ENCODE assay signal across 1 cellular context in genomic region chr12:50764116-50764860, GRCh38.
A peak's percentile ranks its signal among the peaks of the same experiment; 100 is the strongest.
TF ChIP-seq lines count a peak whose summit lies in the region.

No MANE protein-coding gene starts in this region.

TF ChIP-seq in HepG2, 621 proteins besides CTCF, POLR2A, EP300 and RAD21 (continued from another document and continues in another):
- no peak for TF ChIP-seq ZHX1 (CRISPR knock-in tag; IDR thresholded peaks at IDR 0.05; ENCODE audit: low read depth)
- TF ChIP-seq SRSF4 (IDR thresholded peaks at IDR 0.05; ENCODE audit: low read depth, low read length, poor library complexity, severe bottlenecking): no peak
- peak; percentile 55; the same call in 1 of the 2 replicates for TF ChIP-seq ZNF501 (CRISPR knock-in tag; IDR thresholded peaks at IDR 0.05)
- TF ChIP-seq SNAPC2 (CRISPR knock-in tag; IDR thresholded peaks at IDR 0.05): no peak
- no peak for TF ChIP-seq MYNN (CRISPR knock-in tag; IDR thresholded peaks at IDR 0.05; ENCODE audit: low read depth)
- TF ChIP-seq NR2C2 (CRISPR knock-in tag; IDR thresholded peaks at IDR 0.05; ENCODE audit: borderline replicate concordance): 0 out of 2 replicates have a peak, but pooled peaks have one; percentile 10
- TF ChIP-seq, protein P1, sequence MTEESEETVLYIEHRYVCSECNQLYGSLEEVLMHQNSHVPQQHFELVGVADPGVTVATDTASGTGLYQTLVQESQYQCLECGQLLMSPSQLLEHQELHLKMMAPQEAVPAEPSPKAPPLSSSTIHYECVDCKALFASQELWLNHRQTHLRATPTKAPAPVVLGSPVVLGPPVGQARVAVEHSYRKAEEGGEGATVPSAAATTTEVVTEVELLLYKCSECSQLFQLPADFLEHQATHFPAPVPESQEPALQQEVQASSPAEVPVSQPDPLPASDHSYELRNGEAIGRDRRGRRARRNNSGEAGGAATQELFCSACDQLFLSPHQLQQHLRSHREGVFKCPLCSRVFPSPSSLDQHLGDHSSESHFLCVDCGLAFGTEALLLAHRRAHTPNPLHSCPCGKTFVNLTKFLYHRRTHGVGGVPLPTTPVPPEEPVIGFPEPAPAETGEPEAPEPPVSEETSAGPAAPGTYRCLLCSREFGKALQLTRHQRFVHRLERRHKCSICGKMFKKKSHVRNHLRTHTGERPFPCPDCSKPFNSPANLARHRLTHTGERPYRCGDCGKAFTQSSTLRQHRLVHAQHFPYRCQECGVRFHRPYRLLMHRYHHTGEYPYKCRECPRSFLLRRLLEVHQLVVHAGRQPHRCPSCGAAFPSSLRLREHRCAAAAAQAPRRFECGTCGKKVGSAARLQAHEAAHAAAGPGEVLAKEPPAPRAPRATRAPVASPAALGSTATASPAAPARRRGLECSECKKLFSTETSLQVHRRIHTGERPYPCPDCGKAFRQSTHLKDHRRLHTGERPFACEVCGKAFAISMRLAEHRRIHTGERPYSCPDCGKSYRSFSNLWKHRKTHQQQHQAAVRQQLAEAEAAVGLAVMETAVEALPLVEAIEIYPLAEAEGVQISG (CRISPR knock-in tag; IDR thresholded peaks at IDR 0.05): no peak; the same call in 1 of the 2 replicates
- no peak for TF ChIP-seq ISX (CRISPR knock-in tag; conservative IDR thresholded peaks at IDR 0.05)
- no peak for TF ChIP-seq ZNF7 (CRISPR knock-in tag; IDR thresholded peaks at IDR 0.05)
- no peak for TF ChIP-seq NR3C1 (CRISPR knock-in tag; IDR thresholded peaks at IDR 0.05)
- no peak for TF ChIP-seq WIZ (CRISPR knock-in tag; IDR thresholded peaks at IDR 0.05)
- TF ChIP-seq ZNF468 (CRISPR knock-in tag; IDR thresholded peaks at IDR 0.05): no peak
- no peak for TF ChIP-seq MEIS1 (CRISPR knock-in tag; IDR thresholded peaks at IDR 0.05; ENCODE audit: borderline replicate concordance)
- TF ChIP-seq XRCC5 (optimal IDR thresholded peaks at IDR 0.05; ENCODE audit: low read length): no peak
- no peak; the same call in 1 of the 2 replicates for TF ChIP-seq TFDP1 (CRISPR knock-in tag; IDR thresholded peaks at IDR 0.05; ENCODE audit: borderline replicate concordance)
- no peak for TF ChIP-seq ZNF296 (CRISPR knock-in tag; conservative IDR thresholded peaks at IDR 0.05)
- no peak for TF ChIP-seq ELF3 (CRISPR knock-in tag; IDR thresholded peaks at IDR 0.05)
- no peak for TF ChIP-seq ZUFSP (CRISPR knock-in tag; IDR thresholded peaks at IDR 0.05; ENCODE audit: borderline replicate concordance)
- no peak for TF ChIP-seq ATAD3A (CRISPR knock-in tag; IDR thresholded peaks at IDR 0.05)
- peak; percentile 70 for TF ChIP-seq PHF8 (CRISPR knock-in tag; IDR thresholded peaks at IDR 0.05)
- TF ChIP-seq SOX13 (IDR thresholded peaks at IDR 0.05): no peak
- no peak for TF ChIP-seq SOX13 (CRISPR knock-in tag; conservative IDR thresholded peaks at IDR 0.05 in 1 of 2, IDR thresholded peaks at IDR 0.05 in 1 of 2)
- TF ChIP-seq TMF1 (CRISPR knock-in tag; IDR thresholded peaks at IDR 0.05; ENCODE audit: low read depth): no peak
- TF ChIP-seq ATF5 (CRISPR knock-in tag; IDR thresholded peaks at IDR 0.05; ENCODE audit: low read depth): 0 out of 2 replicates have a peak, but pooled peaks have one; percentile 73
- TF ChIP-seq ZFP36L1 (CRISPR knock-in tag; IDR thresholded peaks at IDR 0.05): 0 out of 2 replicates have a peak, but pooled peaks have one; percentile 12
- TF ChIP-seq U2AF1 (optimal IDR thresholded peaks at IDR 0.05; ENCODE audit: low read depth, low read length): no peak
- no peak for TF ChIP-seq CEBPB (IDR thresholded peaks at IDR 0.05; ENCODE audit: borderline replicate concordance, low read depth, low read length)
- TF ChIP-seq, protein P2, sequence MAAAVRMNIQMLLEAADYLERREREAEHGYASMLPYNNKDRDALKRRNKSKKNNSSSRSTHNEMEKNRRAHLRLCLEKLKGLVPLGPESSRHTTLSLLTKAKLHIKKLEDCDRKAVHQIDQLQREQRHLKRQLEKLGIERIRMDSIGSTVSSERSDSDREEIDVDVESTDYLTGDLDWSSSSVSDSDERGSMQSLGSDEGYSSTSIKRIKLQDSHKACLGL (CRISPR knock-in tag; IDR thresholded peaks at IDR 0.05): no peak
- TF ChIP-seq, protein P3, sequence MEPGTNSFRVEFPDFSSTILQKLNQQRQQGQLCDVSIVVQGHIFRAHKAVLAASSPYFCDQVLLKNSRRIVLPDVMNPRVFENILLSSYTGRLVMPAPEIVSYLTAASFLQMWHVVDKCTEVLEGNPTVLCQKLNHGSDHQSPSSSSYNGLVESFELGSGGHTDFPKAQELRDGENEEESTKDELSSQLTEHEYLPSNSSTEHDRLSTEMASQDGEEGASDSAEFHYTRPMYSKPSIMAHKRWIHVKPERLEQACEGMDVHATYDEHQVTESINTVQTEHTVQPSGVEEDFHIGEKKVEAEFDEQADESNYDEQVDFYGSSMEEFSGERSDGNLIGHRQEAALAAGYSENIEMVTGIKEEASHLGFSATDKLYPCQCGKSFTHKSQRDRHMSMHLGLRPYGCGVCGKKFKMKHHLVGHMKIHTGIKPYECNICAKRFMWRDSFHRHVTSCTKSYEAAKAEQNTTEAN (CRISPR knock-in tag; conservative IDR thresholded peaks at IDR 0.05): no peak
- no peak for TF ChIP-seq ZNF615 (CRISPR knock-in tag; IDR thresholded peaks at IDR 0.05; ENCODE audit: borderline replicate concordance)
- TF ChIP-seq ZNF674 (CRISPR knock-in tag; IDR thresholded peaks at IDR 0.05; ENCODE audit: low read depth): no peak
- no peak for TF ChIP-seq CBX2 (IDR thresholded peaks at IDR 0.05; ENCODE audit: low read depth, low read length)
- TF ChIP-seq CBX2 (CRISPR knock-in tag; IDR thresholded peaks at IDR 0.05; ENCODE audit: low read depth): no peak
- TF ChIP-seq ZNF703 (CRISPR knock-in tag; IDR thresholded peaks at IDR 0.05; ENCODE audit: borderline replicate concordance): no peak; the same call in 1 of the 2 replicates
- peak; percentile 54; the same call in 1 of the 2 replicates for TF ChIP-seq KDM5A (IDR thresholded peaks at IDR 0.05; ENCODE audit: borderline replicate concordance, low read length)
- no peak for TF ChIP-seq YEATS2 (CRISPR knock-in tag; IDR thresholded peaks at IDR 0.05; ENCODE audit: borderline replicate concordance)
- peak; percentile 66; the same call in 1 of the 2 replicates for TF ChIP-seq ZNF766 (CRISPR knock-in tag; IDR thresholded peaks at IDR 0.05; ENCODE audit: borderline replicate concordance)
- TF ChIP-seq, protein P4, sequence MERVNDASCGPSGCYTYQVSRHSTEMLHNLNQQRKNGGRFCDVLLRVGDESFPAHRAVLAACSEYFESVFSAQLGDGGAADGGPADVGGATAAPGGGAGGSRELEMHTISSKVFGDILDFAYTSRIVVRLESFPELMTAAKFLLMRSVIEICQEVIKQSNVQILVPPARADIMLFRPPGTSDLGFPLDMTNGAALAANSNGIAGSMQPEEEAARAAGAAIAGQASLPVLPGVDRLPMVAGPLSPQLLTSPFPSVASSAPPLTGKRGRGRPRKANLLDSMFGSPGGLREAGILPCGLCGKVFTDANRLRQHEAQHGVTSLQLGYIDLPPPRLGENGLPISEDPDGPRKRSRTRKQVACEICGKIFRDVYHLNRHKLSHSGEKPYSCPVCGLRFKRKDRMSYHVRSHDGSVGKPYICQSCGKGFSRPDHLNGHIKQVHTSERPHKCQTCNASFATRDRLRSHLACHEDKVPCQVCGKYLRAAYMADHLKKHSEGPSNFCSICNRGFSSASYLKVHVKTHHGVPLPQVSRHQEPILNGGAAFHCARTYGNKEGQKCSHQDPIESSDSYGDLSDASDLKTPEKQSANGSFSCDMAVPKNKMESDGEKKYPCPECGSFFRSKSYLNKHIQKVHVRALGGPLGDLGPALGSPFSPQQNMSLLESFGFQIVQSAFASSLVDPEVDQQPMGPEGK (CRISPR knock-in tag; IDR thresholded peaks at IDR 0.05): peak; percentile 11; the same call in 1 of the 2 replicates
- TF ChIP-seq ZNF609 (CRISPR knock-in tag; IDR thresholded peaks at IDR 0.05; ENCODE audit: borderline replicate concordance): no peak
- TF ChIP-seq ZNF761 (CRISPR knock-in tag; conservative IDR thresholded peaks at IDR 0.05): peak; percentile 76; the same call in 1 of the 2 replicates
- no peak for TF ChIP-seq SMC3 (IDR thresholded peaks at IDR 0.05; ENCODE audit: low read length)
- no peak for TF ChIP-seq PAF1 (CRISPR knock-in tag; IDR thresholded peaks at IDR 0.05)
- TF ChIP-seq KLF16 (CRISPR knock-in tag; IDR thresholded peaks at IDR 0.05): 0 out of 4 replicates have a peak, but pooled peaks of 1 of the 2 experiments have one; percentile 1
- TF ChIP-seq, protein P5, sequence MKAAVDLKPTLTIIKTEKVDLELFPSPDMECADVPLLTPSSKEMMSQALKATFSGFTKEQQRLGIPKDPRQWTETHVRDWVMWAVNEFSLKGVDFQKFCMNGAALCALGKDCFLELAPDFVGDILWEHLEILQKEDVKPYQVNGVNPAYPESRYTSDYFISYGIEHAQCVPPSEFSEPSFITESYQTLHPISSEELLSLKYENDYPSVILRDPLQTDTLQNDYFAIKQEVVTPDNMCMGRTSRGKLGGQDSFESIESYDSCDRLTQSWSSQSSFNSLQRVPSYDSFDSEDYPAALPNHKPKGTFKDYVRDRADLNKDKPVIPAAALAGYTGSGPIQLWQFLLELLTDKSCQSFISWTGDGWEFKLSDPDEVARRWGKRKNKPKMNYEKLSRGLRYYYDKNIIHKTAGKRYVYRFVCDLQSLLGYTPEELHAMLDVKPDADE (CRISPR knock-in tag; IDR thresholded peaks at IDR 0.05): no peak
